In genomic region chr14:73231874-73232851, GRCh38 we compare ENCODE assay signal across 10 cellular contexts. TPM values are rescaled to one million over a fixed set of nuclear protein-coding genes. Genes with fewer than 3 reads are reported as not detected.
DNase-seq lines count a peak whose midpoint lies in the region; ATAC-seq and TF ChIP-seq lines count a peak whose summit lies in the region.
"Had no signal": no experiment of that assay in that cellular context is flagged by ENCODE, and none has a peak within 500 bp of the region (broad histone marks: within the 10 kb centered on the region; RNA-seq: fewer than 3 reads in every experiment).

No MANE protein-coding gene starts in this region.

- H3K27ac ChIP-seq in cardiac muscle cell (peak overlapping the region; percentile 41), uterus (peak overlapping the region; percentile 1 to 33)

- H3K9me3 ChIP-seq in cardiac muscle cell (ENCODE audit: low read depth) (no peaks in the 10 kb centered on the region), uterus (no peaks in the 10 kb centered on the region)

- CTCF ChIA-PET in activated naive CD4-positive, alpha-beta T cell treated with anti-CD3 and anti-CD28 coated beads for 36 hours (lab: Charles Lee): interaction anchor here (0.9 to 1.9 kb wide), 6 partner anchors 10 to 808 kb away, joined by 3 to 5 read pairs (median 3); no protein-coding TSS in a partner anchor

- peaks cover 25% of the 10 kb centered on the region for H3K4me1 Mint-ChIP-seq in glutamatergic neuron (ENCODE audit: low read depth, unreplicated experiment)
- peaks cover 4% of the 10 kb centered on the region for H3K4me1 Mint-ChIP-seq in activated naive CD4-positive, alpha-beta T cell treated with anti-CD3 and anti-CD28 coated beads for 36 hours (ENCODE audit: low read depth)

- no peak overlapping the region for H3K4me3 Mint-ChIP-seq in glutamatergic neuron (ENCODE audit: unreplicated experiment)
- no peak overlapping the region for H3K4me3 Mint-ChIP-seq in activated naive CD4-positive, alpha-beta T cell treated with anti-CD3 and anti-CD28 coated beads for 36 hours
- H3K4me3 Mint-ChIP-seq: brain had no signal

- intact Hi-C loops in Right ventricle myocardium inferior (cut with DNase I) (no loop called here), uterus (cut with DNase I; ENCODE audit: low total_unique reads) (no loop called here)
- intact Hi-C loops in activated naive CD4-positive, alpha-beta T cell treated with anti-CD3 and anti-CD28 coated beads for 36 hours (cut with micrococcal nuclease): no loop called here

- no peaks in the 10 kb centered on the region for H3K36me3 ChIP-seq in cardiac muscle cell
- no peaks in the 10 kb centered on the region for H3K36me3 ChIP-seq in uterus

- H3K36me3 Mint-ChIP-seq in glutamatergic neuron (ENCODE audit: unreplicated experiment): peaks cover 7% of the 10 kb centered on the region
- no peaks in the 10 kb centered on the region for H3K36me3 Mint-ChIP-seq in activated naive CD4-positive, alpha-beta T cell treated with anti-CD3 and anti-CD28 coated beads for 36 hours (ENCODE audit: low read depth)
- H3K36me3 Mint-ChIP-seq: brain had no signal

- peaks cover 3% of the 10 kb centered on the region for H3K9me3 Mint-ChIP-seq in glutamatergic neuron (ENCODE audit: unreplicated experiment)
- no peaks in the 10 kb centered on the region for H3K9me3 Mint-ChIP-seq in activated naive CD4-positive, alpha-beta T cell treated with anti-CD3 and anti-CD28 coated beads for 36 hours

- peak; percentile 30 for TF ChIP-seq CTCF in cardiac muscle cell (IDR thresholded peaks at IDR 0.05; ENCODE audit: low read depth, low read length)
- TF ChIP-seq CTCF in glutamatergic neuron (IDR thresholded peaks at IDR 0.05; ENCODE audit: partially characterized antibody, unreplicated experiment): peak; percentile 23
- no peak for TF ChIP-seq CTCF in uterus (IDR thresholded peaks at IDR 0.05)

- H3K27me3 Mint-ChIP-seq in glutamatergic neuron (ENCODE audit: unreplicated experiment): peaks cover 19% of the 10 kb centered on the region
- H3K27me3 Mint-ChIP-seq in activated naive CD4-positive, alpha-beta T cell treated with anti-CD3 and anti-CD28 coated beads for 36 hours (ENCODE audit: low read depth): peaks cover 31% of the 10 kb centered on the region

- no peak for TF ChIP-seq POLR2A in uterus (IDR thresholded peaks at IDR 0.05)

- no peak overlapping the region for H3K27ac Mint-ChIP-seq in glutamatergic neuron (ENCODE audit: unreplicated experiment)
- no peak overlapping the region for H3K27ac Mint-ChIP-seq in activated naive CD4-positive, alpha-beta T cell treated with anti-CD3 and anti-CD28 coated beads for 36 hours

- peaks cover 21% of the 10 kb centered on the region for H3K4me1 ChIP-seq in cardiac muscle cell (ENCODE audit: low read depth)
- peaks cover 8 to 13% of the 10 kb centered on the region in 2 donors for H3K4me1 ChIP-seq in uterus

- H3K4me3 ChIP-seq in cardiac muscle cell (no peak overlapping the region), uterus (no peak overlapping the region)

- ATAC-seq in Right ventricle myocardium inferior (no peak), HG03095 (IDR thresholded peaks at IDR 0.05; ENCODE audit: unreplicated experiment) (no peak)

- H3K27me3 ChIP-seq in cardiac muscle cell (peaks cover 27% of the 10 kb centered on the region), uterus (no peaks in the 10 kb centered on the region)

- DNase-seq in cardiac muscle cell (ENCODE audit: low read depth in 1 of 2, low spot score in 1 of 2) (peak; percentile 25 to 59), Right ventricle myocardium inferior (ENCODE audit: missing footprints) (no peak), SHP77 (lab: John Stamatoyannopoulos, UW) (peak; percentile 20 to 24), glutamatergic neuron (peak; percentile 30), uterus (no peak), NCI-H510A treated with DMSO at 0.1 percent for 48 hours (lab: John Stamatoyannopoulos, UW) (no peak)
- DNase-seq in activated naive CD4-positive, alpha-beta T cell treated with anti-CD3 and anti-CD28 coated beads for 36 hours: no peak
- DNase-seq: T-helper 1 cell had no signal

RNA-seq across cellular contexts. Expression of gene PAPLN, which starts 5.1 kb away (rescaled TPM):
- total RNA-seq in cardiac muscle cell: 1.2 and 4.2 TPM in 2 replicates
- 1.7 and 2.9 TPM in 2 replicates for polyA plus RNA-seq in cardiac muscle cell
- total RNA-seq in Right ventricle myocardium inferior: 2.5 TPM
- total RNA-seq in glutamatergic neuron (ENCODE audit: unreplicated experiment): 2.8 TPM
- total RNA-seq in uterus: 10 to 100 TPM; 16.5 to 40.2 (median 33.1) TPM
- 1 to 10 TPM; 1.0 TPM for total RNA-seq in activated naive CD4-positive, alpha-beta T cell treated with anti-CD3 and anti-CD28 coated beads for 36 hours

Comparison
In these comparisons a context has a peak if more than half of its experiments do, and no peak if none do; other contexts are left out.
1. DNase-seq: peak in cardiac muscle cell (2 of 2), SHP77 (2 of 2) and glutamatergic neuron (single experiment); none in Right ventricle myocardium inferior (single experiment), uterus (0 of 2), activated naive CD4-positive, alpha-beta T cell treated with anti-CD3 and anti-CD28 coated beads for 36 hours (single experiment) and NCI-H510A treated with DMSO at 0.1 percent for 48 hours (single experiment).
2. CTCF ChIP-seq: peak in cardiac muscle cell (single experiment) and glutamatergic neuron (single experiment); none in uterus (0 of 4).